Comparison of ENCODE assay signal across 8 cellular contexts in genomic region chr19:18161691-18162039, GRCh38. TPM values are rescaled to one million over a fixed set of nuclear protein-coding genes. Genes with fewer than 3 reads are reported as not detected.
DNase-seq lines count a peak whose midpoint lies in the region; ATAC-seq, FAIRE-seq and TF ChIP-seq lines count a peak whose summit lies in the region.

No MANE protein-coding gene starts in this region.

- no peak for FAIRE-seq in urothelium cell line (lab: Jason Lieb, UNC)

- no peaks in the 10 kb centered on the region for H3K9me3 Mint-ChIP-seq in activated T-cell treated with anti-CD3 and anti-CD28 coated beads, Interleukin-2, amount 50 U/mL, for 72 hours
- no peaks in the 10 kb centered on the region for H3K9me3 Mint-ChIP-seq in memory B cell

- H3K27me3 ChIP-seq in adrenal gland = no peaks in the 10 kb centered on the region
- no peaks in the 10 kb centered on the region for H3K27me3 ChIP-seq in tibial nerve

- H3K4me3 ChIP-seq in adrenal gland (peak overlapping the region in 1 of 4 donors; percentile 38), tibial nerve (peak overlapping the region in 3 of 4 donors; percentile 16 to 60 (median 30))

- H3K27ac ChIP-seq in adrenal gland (peak overlapping the region in 3 of 5 donors; percentile 7 to 88 (median 85)), tibial nerve (peak overlapping the region in 2 of 4 donors; percentile 48 to 91)

- peaks cover 0 to 49% of the 10 kb centered on the region in 2 donors for H3K36me3 ChIP-seq in adrenal gland (replicated peaks in 1 of 2)
- H3K36me3 ChIP-seq in tibial nerve = peaks cover 0 to 51% (median 4%) of the 10 kb centered on the region in 3 donors

- 63 to 74% (median 66%) methylated on average over 13 to 16 of the region's 16 CpGs for WGBS in adrenal gland, 4 donors
- 62 to 66% methylated on average over 13 to 16 of the region's 16 CpGs for WGBS in tibial nerve, 2 donors

- TF ChIP-seq POLR2A in adrenal gland (IDR thresholded peaks at IDR 0.05) (no peak), tibial nerve (IDR thresholded peaks at IDR 0.05) (no peak)

- H3K36me3 Mint-ChIP-seq in activated T-cell treated with anti-CD3 and anti-CD28 coated beads, Interleukin-2, amount 50 U/mL, for 72 hours (ENCODE audit: insufficient read depth in 2 of 2) = peaks cover 4 to 14% of the 10 kb centered on the region in 2 donors
- H3K36me3 Mint-ChIP-seq in memory B cell = peaks cover 9% of the 10 kb centered on the region

- TF ChIP-seq CTCF in adrenal gland (IDR thresholded peaks at IDR 0.05) (peak in 1 of 6 experiments; percentile 8), tibial nerve (IDR thresholded peaks at IDR 0.05) (no peak)

- no peak for ATAC-seq in activated T-cell treated with anti-CD3 and anti-CD28 coated beads, Interleukin-2, amount 50 U/mL, for 72 hours (replicated peaks in 1 of 2)
- ATAC-seq in memory B cell (ENCODE audit: low read depth) = peak; percentile 6

- no peak for DNase-seq in activated T-cell treated with anti-CD3 and anti-CD28 coated beads, Interleukin-2, amount 50 U/mL, for 72 hours
- DNase-seq in activated T-cell treated with anti-CD3 and anti-CD28 coated beads, Interleukin-2, amount 50 U/mL, for 48 hours = no peak
- DNase-seq in adrenal gland = no peak
- no peak for DNase-seq in memory B cell (ENCODE audit: low spot score in 2 of 2)
- DNase-seq in tibial nerve (ENCODE audit: low spot score in 2 of 2) = no peak
- no peak for DNase-seq in urothelium cell line (ENCODE audit: low spot score)
- no peak for DNase-seq in stimulated activated CD4-positive, alpha-beta T cell treated with anti-CD3 and anti-CD28 coated beads, Interleukin-2, amount 100 ng/mL, for 24 hours
- no peak for DNase-seq in iPS-NIHi11 (ENCODE audit: low spot score)

- H3K4me1 ChIP-seq in adrenal gland (replicated peaks in 1 of 2) = peaks cover 32 to 35% of the 10 kb centered on the region in 2 donors
- H3K4me1 ChIP-seq in tibial nerve = peaks cover 0 to 34% (median 26%) of the 10 kb centered on the region in 4 donors

- no peaks in the 10 kb centered on the region for H3K27me3 Mint-ChIP-seq in activated T-cell treated with anti-CD3 and anti-CD28 coated beads, Interleukin-2, amount 50 U/mL, for 72 hours (ENCODE audit: low read depth)
- H3K27me3 Mint-ChIP-seq in memory B cell = no peaks in the 10 kb centered on the region

- intact Hi-C loops in adrenal gland (cut with DNase I) = loop anchor here in 1 of 2 donors (5.0 kb wide), 1 partner anchor 44 kb away; no protein-coding TSS in a partner anchor

- H3K9me3 ChIP-seq in adrenal gland (replicated peaks in 1 of 3) (no peaks in the 10 kb centered on the region), tibial nerve (no peaks in the 10 kb centered on the region)

- TF ChIP-seq EP300 in tibial nerve (IDR thresholded peaks at IDR 0.05) = no peak

- no peak overlapping the region for H3K27ac Mint-ChIP-seq in activated T-cell treated with anti-CD3 and anti-CD28 coated beads, Interleukin-2, amount 50 U/mL, for 72 hours
- H3K27ac Mint-ChIP-seq in memory B cell = peak overlapping the region; percentile 80

- H3K4me3 Mint-ChIP-seq in activated T-cell treated with anti-CD3 and anti-CD28 coated beads, Interleukin-2, amount 50 U/mL, for 72 hours = peak overlapping the region; percentile 46 to 55
- H3K4me3 Mint-ChIP-seq in memory B cell = peak overlapping the region; percentile 21

- peaks cover 14% of the 10 kb centered on the region for H3K4me1 Mint-ChIP-seq in activated T-cell treated with anti-CD3 and anti-CD28 coated beads, Interleukin-2, amount 50 U/mL, for 72 hours (ENCODE audit: low read depth)
- peaks cover 7% of the 10 kb centered on the region for H3K4me1 Mint-ChIP-seq in memory B cell

RNA-seq across cellular contexts. Expression of gene PIK3R2, which starts 8.7 kb away (rescaled TPM):
- 10 to 100 TPM; 13.3 to 15.4 TPM for total RNA-seq in activated T-cell treated with anti-CD3 and anti-CD28 coated beads, Interleukin-2, amount 50 U/mL, for 72 hours
- total RNA-seq in adrenal gland (100 to 1,000 TPM in 3 of 8 donors, 10 to 100 TPM in 5; 32.9 to 124 (median 80.4) TPM), tibial nerve (10 to 100 TPM; 12.2 to 38.1 (median 15.7) TPM)
- polyA plus RNA-seq in adrenal gland = 10 to 100 TPM in 2 of 3 donors, 1 to 10 TPM in 1; 6.7 to 21.0 (median 10.8) TPM

RNA-seq across cellular contexts. Expression of gene IFI30, which starts 11.9 kb away (rescaled TPM):
- total RNA-seq in activated T-cell treated with anti-CD3 and anti-CD28 coated beads, Interleukin-2, amount 50 U/mL, for 72 hours = 10 to 100 TPM; 10.2 to 11.4 TPM
- 100 to 1,000 TPM; 103 to 372 (median 185) TPM for total RNA-seq in adrenal gland
- polyA plus RNA-seq in adrenal gland = 100 to 1,000 TPM in 2 of 3 donors, 10 to 100 TPM in 1; 99.2 to 268 (median 158) TPM
- total RNA-seq in tibial nerve = 100 to 1,000 TPM in 1 of 4 donors, 10 to 100 TPM in 3; 19.0 to 101 (median 29.4) TPM

RNA-seq across cellular contexts. Expression of gene MPV17L2, which starts 31.4 kb away (rescaled TPM):
- 10 to 100 TPM in 1 of 2 donors, 1 to 10 TPM in 1; 9.8 to 10.1 TPM for total RNA-seq in activated T-cell treated with anti-CD3 and anti-CD28 coated beads, Interleukin-2, amount 50 U/mL, for 72 hours
- total RNA-seq in adrenal gland = 10 to 100 TPM; 10.3 to 47.4 (median 24.0) TPM
- 10 to 100 TPM; 21.1 to 41.4 (median 40.8) TPM for polyA plus RNA-seq in adrenal gland
- 10 to 100 TPM; 11.1 to 19.0 (median 15.5) TPM for total RNA-seq in tibial nerve

RNA-seq across cellular contexts. Expression of gene RAB3A, which starts 42.2 kb away (rescaled TPM):
- 1 to 10 TPM; 1.8 to 1.9 TPM for total RNA-seq in activated T-cell treated with anti-CD3 and anti-CD28 coated beads, Interleukin-2, amount 50 U/mL, for 72 hours
- total RNA-seq in adrenal gland = 10 to 100 TPM in 3 of 8 donors, 1 to 10 TPM in 5; 2.3 to 32.3 (median 6.9) TPM
- 10 to 100 TPM in 1 of 3 donors, 1 to 10 TPM in 2; 4.0 to 16.6 (median 5.8) TPM for polyA plus RNA-seq in adrenal gland
- 1 to 10 TPM in 3 of 4 donors, not detected in 1; 1.5 to 5.1 (median 3.9) TPM for total RNA-seq in tibial nerve
